ENCODE assay signal across 23 cellular contexts in genomic region chr4:116108606-116109005, GRCh38.
DNase-seq lines count a peak whose midpoint lies in the region; ATAC-seq, FAIRE-seq and TF ChIP-seq lines count a peak whose summit lies in the region.
"Had no signal": no experiment of that assay in that cellular context is flagged by ENCODE, and none has a peak within 500 bp of the region (broad histone marks: within the 10 kb centered on the region; RNA-seq: fewer than 3 reads in every experiment).

No MANE protein-coding gene starts in this region.

- TF ChIP-seq CTCF in HepG2 (CRISPR knock-in tag; IDR thresholded peaks at IDR 0.05) (no peak), right lobe of liver (IDR thresholded peaks at IDR 0.05) (no peak), hepatocyte (IDR thresholded peaks at IDR 0.05; ENCODE audit: poor library complexity) (no peak), smooth muscle cell (IDR thresholded peaks at IDR 0.05; ENCODE audit: borderline replicate concordance, insufficient read depth, poor library complexity, severe bottlenecking) (no peak)

- peak overlapping the region; percentile 37 for H3K4me2 ChIP-seq in HepG2 (ENCODE audit: low read depth, low read length)
- H3K4me2 ChIP-seq in hepatocyte = peak overlapping the region; percentile 45
- H3K4me2 ChIP-seq in smooth muscle cell = no peak overlapping the region
- H3K4me2 ChIP-seq: A549; BLaER1 treated with 17β-estradiol and CSF1 and Interleukin-3, amounts not matched to agents 10 nM and 100 nM had no signal

- H3K9ac ChIP-seq in HepG2 (ENCODE audit: insufficient read depth, low read depth, low read length) = no peak overlapping the region
- no peak overlapping the region for H3K9ac ChIP-seq in smooth muscle cell (ENCODE audit: low read depth)
- H3K9ac ChIP-seq: BLaER1 treated with 17β-estradiol and CSF1 and Interleukin-3, amounts not matched to agents 10 nM and 100 nM had no signal

- POLR2A ChIA-PET in HepG2 (lab: Yijun Ruan, JAX) = no interaction called here

- H3K79me2 ChIP-seq in HepG2 (ENCODE audit: insufficient read depth, low read length) = no peaks in the 10 kb centered on the region
- H3K79me2 ChIP-seq in hepatocyte = no peaks in the 10 kb centered on the region
- no peaks in the 10 kb centered on the region for H3K79me2 ChIP-seq in smooth muscle cell (ENCODE audit: low read depth)

- WGBS in HepG2 (ENCODE audit: low lambda C conversion rate) = under 1% methylated on average over 7 of the region's 8 CpGs
- WGBS in right lobe of liver (ENCODE audit: insufficient coverage, low coverage, low lambda C conversion rate, missing lambda C conversion rate) = 66% methylated on average over 8 of the region's 8 CpGs
- WGBS in hepatocyte (ENCODE audit: low lambda C conversion rate, missing lambda C conversion rate) = 53% methylated on average over 8 of the region's 8 CpGs
- WGBS in smooth muscle cell (ENCODE audit: low lambda C conversion rate) = 85% methylated on average over 8 of the region's 8 CpGs

- CTCF ChIA-PET in HepG2 (lab: Yijun Ruan, JAX; ENCODE audit: low intra/inter-chr PET ratio, low total read pairs) = no interaction called here

- H3K27ac ChIP-seq in HepG2 (ENCODE audit: extremely low read length, insufficient read depth, low read length) (no peak overlapping the region), right lobe of liver (no peak overlapping the region), hepatocyte (no peak overlapping the region), smooth muscle cell (ENCODE audit: low read depth) (no peak overlapping the region)
- H3K27ac ChIP-seq: 22Rv1; A549; BLaER1 treated with 17β-estradiol and CSF1 and Interleukin-3, amounts not matched to agents 10 nM and 100 nM; C4-2B had no signal

- H3K4me1 ChIP-seq in HepG2 (ENCODE audit: insufficient read depth, low read length) = peaks cover 27% of the 10 kb centered on the region
- no peaks in the 10 kb centered on the region for H3K4me1 ChIP-seq in right lobe of liver
- H3K4me1 ChIP-seq in hepatocyte (ENCODE audit: insufficient read depth) = no peaks in the 10 kb centered on the region
- H3K4me1 ChIP-seq in smooth muscle cell (ENCODE audit: low read depth) = no peaks in the 10 kb centered on the region
- H3K4me1 ChIP-seq: A549; BLaER1 treated with 17β-estradiol and CSF1 and Interleukin-3, amounts not matched to agents 10 nM and 100 nM had no signal

- BruUV-seq in HepG2 (replicated peaks; lab: Mats Ljungman, UMichigan) = no TSS peak

- DNase-seq in HepG2 (ENCODE audit: low spot score) (peak; percentile 14), right lobe of liver (no peak), hepatocyte (ENCODE audit: low spot score) (peak; percentile 15), smooth muscle cell (lab: John Stamatoyannopoulos, UW; ENCODE audit: unreplicated experiment) (no peak)
- DNase-seq: AML-193; CD4-positive, alpha-beta T cell; DMS 273 treated with DMSO at 0.1 percent for 48 hours; DMS153; DMS53; DMS79; DND-41; EL; GDM1 had no signal

- FAIRE-seq in HepG2 (lab: Jason Lieb, UNC) = no peak
- FAIRE-seq: A549, GM12878, GM12892, GM18507 had no signal

- intact Hi-C loops in HepG2 (cut with micrococcal nuclease; ENCODE audit: unreplicated experiment) (no loop called here), right lobe of liver (cut with DNase I) (no loop called here)

- no peak for TF ChIP-seq POLR2A in HepG2 (IDR thresholded peaks at IDR 0.05; ENCODE audit: insufficient read depth in 1 of 2, low read depth in 2 of 2, low read length in 2 of 2)
- no peak for TF ChIP-seq POLR2A in right lobe of liver (IDR thresholded peaks at IDR 0.05)

- H2AFZ ChIP-seq in HepG2 (ENCODE audit: low read length) = no peak overlapping the region
- no peak overlapping the region for H2AFZ ChIP-seq in hepatocyte
- no peak overlapping the region for H2AFZ ChIP-seq in smooth muscle cell (ENCODE audit: low read depth)

- in situ Hi-C loops in HepG2 (cut with HindIII; ENCODE audit: extremely low pct_ligation_motif_present, low pct_unique_long_range_greater_than_20kb) = no loop called here

- peak; percentile 76 for ATAC-seq in HepG2
- no peak for ATAC-seq in right lobe of liver
- no peak for ATAC-seq in HG02623 (IDR thresholded peaks at IDR 0.05; ENCODE audit: unreplicated experiment)
- no peak for ATAC-seq in HG03139 (IDR thresholded peaks at IDR 0.05; ENCODE audit: unreplicated experiment)
- ATAC-seq: A549; CD8-positive, alpha-beta T cell; GM12878 had no signal

- no peaks in the 10 kb centered on the region for H3F3A ChIP-seq in smooth muscle cell (ENCODE audit: low read depth)

- TF ChIP-seq EP300 in HepG2 (IDR thresholded peaks at IDR 0.05; ENCODE audit: low read depth in 2 of 2, low read length in 2 of 2) = no peak
- TF ChIP-seq EP300 in HepG2 (CRISPR knock-in tag; IDR thresholded peaks at IDR 0.05; ENCODE audit: borderline replicate concordance) = no peak

- H3K9me3 ChIP-seq in HepG2 (ENCODE audit: low read length) = no peaks in the 10 kb centered on the region
- H3K9me3 ChIP-seq in right lobe of liver = no peaks in the 10 kb centered on the region
- no peaks in the 10 kb centered on the region for H3K9me3 ChIP-seq in hepatocyte (ENCODE audit: low read depth)
- no peaks in the 10 kb centered on the region for H3K9me3 ChIP-seq in smooth muscle cell (replicated peaks; ENCODE audit: low read depth)
- H3K9me3 ChIP-seq: A549; BLaER1 treated with 17β-estradiol and CSF1 and Interleukin-3, amounts not matched to agents 10 nM and 100 nM had no signal

- H3K27me3 ChIP-seq in HepG2 (ENCODE audit: control insufficient read depth in 1 of 2, insufficient read depth in 2 of 2, low read length in 2 of 2) (no peaks in the 10 kb centered on the region), right lobe of liver (no peaks in the 10 kb centered on the region), hepatocyte (no peaks in the 10 kb centered on the region), smooth muscle cell (ENCODE audit: low read depth) (no peaks in the 10 kb centered on the region)
- H3K27me3 ChIP-seq: BLaER1 treated with 17β-estradiol and CSF1 and Interleukin-3, amounts not matched to agents 10 nM and 100 nM had no signal

- H4K20me1 ChIP-seq in HepG2 (ENCODE audit: insufficient read depth, low read length) (no peaks in the 10 kb centered on the region), hepatocyte (ENCODE audit: insufficient read depth, poor library complexity, severe bottlenecking) (no peaks in the 10 kb centered on the region), smooth muscle cell (ENCODE audit: low read depth) (no peaks in the 10 kb centered on the region)
- H4K20me1 ChIP-seq: BLaER1 treated with 17β-estradiol and CSF1 and Interleukin-3, amounts not matched to agents 10 nM and 100 nM had no signal

- H3K9me2 ChIP-seq in hepatocyte (replicated peaks; ENCODE audit: insufficient read depth) = no peaks in the 10 kb centered on the region

- H3K36me3 ChIP-seq in HepG2 (replicated peaks in 1 of 2; ENCODE audit: control insufficient read depth in 1 of 2, insufficient read depth in 2 of 2, low read length in 2 of 2) = no peaks in the 10 kb centered on the region
- H3K36me3 ChIP-seq in right lobe of liver = no peaks in the 10 kb centered on the region
- H3K36me3 ChIP-seq in hepatocyte (replicated peaks; ENCODE audit: insufficient read depth, low read depth) = no peaks in the 10 kb centered on the region
- H3K36me3 ChIP-seq in smooth muscle cell (ENCODE audit: low read depth) = no peaks in the 10 kb centered on the region
- H3K36me3 ChIP-seq: BLaER1 treated with 17β-estradiol and CSF1 and Interleukin-3, amounts not matched to agents 10 nM and 100 nM had no signal

- no peak overlapping the region for H3K4me3 ChIP-seq in HepG2 (replicated peaks in 1 of 3; ENCODE audit: insufficient read depth in 1 of 3, low read depth in 2 of 3, low read length in 3 of 3)
- H3K4me3 ChIP-seq in right lobe of liver = no peak overlapping the region
- no peak overlapping the region for H3K4me3 ChIP-seq in hepatocyte
- H3K4me3 ChIP-seq in smooth muscle cell = peak overlapping the region; percentile 10
- H3K4me3 ChIP-seq: A549; BLaER1 treated with 17β-estradiol and CSF1 and Interleukin-3, amounts not matched to agents 10 nM and 100 nM; GM12878 had no signal

- no peak for TF ChIP-seq RAD21 in HepG2 (CRISPR knock-in tag; IDR thresholded peaks at IDR 0.05)

TF ChIP-seq in HepG2, 621 proteins besides CTCF, POLR2A, EP300 and RAD21:
- no peak for TF ChIP-seq ZNF543 (CRISPR knock-in tag; IDR thresholded peaks at IDR 0.05)
- no peak for TF ChIP-seq SOX6 (IDR thresholded peaks at IDR 0.05)
- TF ChIP-seq SOX6 (CRISPR knock-in tag; IDR thresholded peaks at IDR 0.05) = 0 out of 2 replicates have a peak, but pooled peaks have one; percentile 23
- TF ChIP-seq SOX13 (IDR thresholded peaks at IDR 0.05) = no peak
- TF ChIP-seq SOX13 (CRISPR knock-in tag; conservative IDR thresholded peaks at IDR 0.05 in 1 of 2, IDR thresholded peaks at IDR 0.05 in 1 of 2) = peak in 1 of 2 experiments; percentile 42; a peak in 1 of 4 replicates
- peak; percentile 36; the same call in 1 of the 2 replicates for TF ChIP-seq HNF4A (CRISPR knock-in tag; IDR thresholded peaks at IDR 0.05)
- no peak for TF ChIP-seq ZNF33B (CRISPR knock-in tag; IDR thresholded peaks at IDR 0.05)
- TF ChIP-seq FOXP4 (CRISPR knock-in tag; IDR thresholded peaks at IDR 0.05) = peak; percentile 49; the same call in 1 of the 2 replicates
TF ChIP-seq in HepG2: peak in this region for 4.

Comparison
In these comparisons a context has a peak if more than half of its experiments do, and no peak if none do; other contexts are left out.
1. DNase-seq: peak in HepG2 (single experiment) and hepatocyte (single experiment); none in right lobe of liver (0 of 3) and smooth muscle cell (single experiment).